ENCODE assay signal across 28 cellular contexts in the genomic region with DNA sequence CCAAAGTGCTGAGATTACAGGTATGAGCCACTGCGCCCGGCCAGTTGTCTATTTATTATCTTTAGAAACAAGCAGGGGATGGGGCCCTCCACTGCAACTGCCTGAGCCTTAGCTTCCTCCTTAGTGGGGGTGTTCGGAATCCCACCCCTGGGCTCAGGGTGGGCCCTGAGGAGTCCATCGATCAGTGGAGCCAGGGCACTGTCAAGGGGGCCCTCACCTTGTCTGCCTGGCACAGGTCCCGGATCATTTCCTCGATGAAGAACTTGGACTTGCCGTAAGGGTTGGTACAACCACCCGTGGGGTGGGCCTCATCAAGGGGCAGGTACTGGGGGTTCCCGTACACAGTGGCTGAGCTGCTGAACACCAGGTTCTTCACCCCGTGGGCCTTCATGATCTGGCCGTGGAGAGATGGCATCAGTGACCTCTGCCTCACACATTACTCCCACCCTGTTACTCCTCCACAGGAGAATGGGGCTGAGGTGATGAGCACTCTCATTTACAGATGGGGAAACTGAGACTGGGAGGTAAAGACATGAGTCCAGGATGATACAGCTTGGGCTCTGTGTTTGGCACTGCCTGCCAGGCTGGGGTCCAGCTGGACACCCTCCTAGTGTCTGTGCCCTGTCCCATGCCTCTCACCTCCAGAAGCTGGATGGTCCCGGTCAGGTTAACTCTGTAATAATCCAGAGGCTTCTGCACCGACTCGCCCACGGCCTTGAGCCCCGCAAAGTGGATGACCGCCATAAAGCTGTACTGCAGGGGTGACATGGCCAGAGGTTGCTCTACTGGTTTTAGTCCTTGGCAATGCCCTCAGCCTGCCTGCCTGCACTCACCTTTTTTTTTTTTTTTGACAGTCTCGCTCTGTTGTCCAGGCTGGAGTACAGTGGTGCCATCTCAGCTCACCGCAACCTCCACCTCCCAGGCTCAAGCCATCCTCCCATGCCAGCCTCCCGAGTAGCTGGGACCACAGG. TPM values are rescaled to one million over a fixed set of nuclear protein-coding genes. Genes with fewer than 3 reads are reported as not detected.
DNase-seq lines count a peak whose midpoint lies in the region; ATAC-seq, FAIRE-seq and TF ChIP-seq lines count a peak whose summit lies in the region.
"Had no signal": no experiment of that assay in that cellular context is flagged by ENCODE, and none has a peak within 500 bp of the region (broad histone marks: within the 10 kb centered on the region; RNA-seq: fewer than 3 reads in every experiment).

No MANE protein-coding gene starts in this region.

- peak overlapping the region in 1 of 2 donors; percentile 45 for H3K27ac ChIP-seq in kidney (ENCODE audit: low read depth in 2 of 2, low read length in 2 of 2)
- H3K27ac ChIP-seq in spleen = peak overlapping the region in 4 of 8 donors; percentile 94 to 97 (median 96)
- H3K27ac ChIP-seq: SK-N-MC had no signal

- H3K9me3 Mint-ChIP-seq in activated naive CD4-positive, alpha-beta T cell treated with anti-CD3 and anti-CD28 coated beads, Interleukin-2, amount 10 ng/mL, durations not matched to agents 7 days and 5 days = no peaks in the 10 kb centered on the region
- no peaks in the 10 kb centered on the region for H3K9me3 Mint-ChIP-seq in T-cell
- H3K9me3 Mint-ChIP-seq: activated CD8-positive, alpha-beta T cell treated with anti-CD3 and anti-CD28 coated beads for 36 hours; stimulated activated naive CD8-positive, alpha-beta T cell treated with anti-CD3 and anti-CD28 coated beads, Interleukin-15, Interleukin-2, amounts not matched to agents 100 ng/mL and 50 ng/mL, for 24 hours had no signal

- TF ChIP-seq POLR2A in Raji (IDR thresholded peaks at IDR 0.05; ENCODE audit: insufficient read depth, low read depth, low read length) = 0 out of 2 replicates have a peak, but pooled peaks have one; percentile 20
- no peak for TF ChIP-seq POLR2A in spleen (IDR thresholded peaks at IDR 0.05)

- H3K36me3 Mint-ChIP-seq in activated naive CD4-positive, alpha-beta T cell treated with anti-CD3 and anti-CD28 coated beads, Interleukin-2, amount 10 ng/mL, durations not matched to agents 7 days and 5 days = peaks cover 25% of the 10 kb centered on the region
- H3K36me3 Mint-ChIP-seq in T-cell = peaks cover 3% of the 10 kb centered on the region

- H3K4me1 ChIP-seq in kidney (ENCODE audit: control insufficient read depth in 1 of 2, insufficient read depth in 1 of 2, low read depth in 1 of 2, low read length in 2 of 2) (peaks cover 14 to 33% of the 10 kb centered on the region in 2 donors), spleen (peaks cover 5 to 87% (median 51%) of the 10 kb centered on the region in 6 donors)

- no peaks in the 10 kb centered on the region for H3K27me3 Mint-ChIP-seq in activated naive CD4-positive, alpha-beta T cell treated with anti-CD3 and anti-CD28 coated beads, Interleukin-2, amount 10 ng/mL, durations not matched to agents 7 days and 5 days
- no peaks in the 10 kb centered on the region for H3K27me3 Mint-ChIP-seq in T-cell
- H3K27me3 Mint-ChIP-seq: activated CD8-positive, alpha-beta T cell treated with anti-CD3 and anti-CD28 coated beads for 36 hours; stimulated activated naive CD8-positive, alpha-beta T cell treated with anti-CD3 and anti-CD28 coated beads, Interleukin-15, Interleukin-2, amounts not matched to agents 100 ng/mL and 50 ng/mL, for 24 hours; T-helper 17 cell had no signal

- peaks cover 30% of the 10 kb centered on the region for H3K4me1 Mint-ChIP-seq in activated naive CD4-positive, alpha-beta T cell treated with anti-CD3 and anti-CD28 coated beads, Interleukin-2, amount 10 ng/mL, durations not matched to agents 7 days and 5 days
- H3K4me1 Mint-ChIP-seq in T-cell = peaks cover 17 to 29% (median 20%) of the 10 kb centered on the region in 3 donors

- H3K36me3 ChIP-seq in kidney (ENCODE audit: control insufficient read depth in 1 of 2, insufficient read depth in 2 of 2, low read length in 2 of 2) (peaks cover 3 to 14% of the 10 kb centered on the region in 2 donors), spleen (peaks cover 0 to 66% (median 47%) of the 10 kb centered on the region in 6 donors)

- H3K27me3 ChIP-seq in spleen (replicated peaks in 1 of 7) = no peaks in the 10 kb centered on the region
- H3K27me3 ChIP-seq: heart right ventricle had no signal

- H3K9me3 ChIP-seq in kidney (ENCODE audit: control insufficient read depth in 1 of 2, low read length in 2 of 2) (no peaks in the 10 kb centered on the region), spleen (no peaks in the 10 kb centered on the region)
- H3K9me3 ChIP-seq: heart right ventricle had no signal

- intact Hi-C loops in kidney (cut with DNase I) (no loop called here), spleen (cut with DNase I; ENCODE audit: low total_unique reads) (no loop called here)

- DNase-seq in activated naive CD4-positive, alpha-beta T cell treated with anti-CD3 and anti-CD28 coated beads, Interleukin-2, amount 10 ng/mL, durations not matched to agents 7 days and 5 days = no peak
- no peak for DNase-seq in activated naive CD4-positive, alpha-beta T cell (lab: John Stamatoyannopoulos, UW)
- DNase-seq in kidney = peak; percentile 57
- peak; percentile 69 for DNase-seq in spleen
- DNase-seq in SK-N-DZ (ENCODE audit: low spot score) = no peak
- DNase-seq in T-cell = no peak
- no peak for DNase-seq in NCI-H748 treated with DMSO at 0.1 percent for 48 hours (lab: John Stamatoyannopoulos, UW)
- DNase-seq: activated effector memory CD4-positive, alpha-beta T cell treated with Interleukin-2 at 50 U/mL for 16 hours; AML-193; COR-L47; effector CD8-positive, alpha-beta T cell; foreskin fibroblast; GDM1; heart right ventricle; IMR-90; NCI-H1092 treated with DMSO at 0.1 percent for 48 hours; NCI-H187 treated with DMSO at 0.1 percent for 48 hours; NCI-H2171 treated with DMSO at 0.1 percent for 48 hours; NCI-H526 treated with DMSO at 0.1 percent for 48 hours; nucleus accumbens; T-helper 17 cell had no signal

- no peak for ATAC-seq in T-cell (replicated peaks in 1 of 4)
- ATAC-seq: activated CD4-positive, CD25-positive, alpha-beta regulatory T cell treated with anti-CD3 and anti-CD28 coated beads, Interleukin-2, amount 50 U/mL, for 24 hours; activated CD8-positive, alpha-beta T cell treated with anti-CD3 and anti-CD28 coated beads for 36 hours; heart right ventricle; T-helper 17 cell had no signal

- H3K9ac ChIP-seq in kidney (ENCODE audit: low read length in 2 of 2) = peak overlapping the region in 1 of 2 donors; percentile 56

- TF ChIP-seq CTCF in kidney (IDR thresholded peaks at IDR 0.05; ENCODE audit: borderline replicate concordance, extremely low read depth, insufficient read depth) = no peak
- no peak for TF ChIP-seq CTCF in spleen (IDR thresholded peaks at IDR 0.05 in 8 of 11, conservative IDR thresholded peaks at IDR 0.05 in 3 of 11)

- peak overlapping the region; percentile 24 for H3K27ac Mint-ChIP-seq in activated naive CD4-positive, alpha-beta T cell treated with anti-CD3 and anti-CD28 coated beads, Interleukin-2, amount 10 ng/mL, durations not matched to agents 7 days and 5 days
- peak overlapping the region in 1 of 2 donors; percentile 16 for H3K27ac Mint-ChIP-seq in T-cell
- H3K27ac Mint-ChIP-seq: stimulated activated naive CD8-positive, alpha-beta T cell treated with anti-CD3 and anti-CD28 coated beads, Interleukin-15, Interleukin-2, amounts not matched to agents 100 ng/mL and 50 ng/mL, for 24 hours had no signal

- CTCF ChIA-PET in activated naive CD4-positive, alpha-beta T cell treated with anti-CD3 and anti-CD28 coated beads, Interleukin-2, amount 10 ng/mL, durations not matched to agents 7 days and 5 days (lab: Charles Lee) = interaction anchor here (0.6 to 2.9 kb wide), 6 partner anchors 9 to 105 kb away, joined by 3 to 15 read pairs (median 5); no protein-coding TSS in a partner anchor
- CTCF ChIA-PET in T-cell (lab: Charles Lee) = interaction anchor here in 1 of 2 donors (1.0 kb wide), 1 partner anchor 26 kb away, joined by 5 read pairs; no protein-coding TSS in a partner anchor

- no peak for FAIRE-seq in kidney (lab: Jason Lieb, UNC)
- FAIRE-seq: A204.1 had no signal

- no peak overlapping the region for H3K4me3 ChIP-seq in kidney (ENCODE audit: low read length in 2 of 2)
- H3K4me3 ChIP-seq in spleen = no peak overlapping the region
- H3K4me3 ChIP-seq: heart right ventricle, SK-N-MC, skin epidermis had no signal

- POLR2A ChIA-PET in T-cell (lab: Charles Lee) = no interaction called here

- no peak overlapping the region for H3K4me3 Mint-ChIP-seq in activated naive CD4-positive, alpha-beta T cell treated with anti-CD3 and anti-CD28 coated beads, Interleukin-2, amount 10 ng/mL, durations not matched to agents 7 days and 5 days
- peak overlapping the region in 1 of 3 donors; percentile 13 for H3K4me3 Mint-ChIP-seq in T-cell
- H3K4me3 Mint-ChIP-seq: stimulated activated naive CD8-positive, alpha-beta T cell treated with anti-CD3 and anti-CD28 coated beads, Interleukin-15, Interleukin-2, amounts not matched to agents 100 ng/mL and 50 ng/mL, for 24 hours had no signal

- 79 to 90% (median 89%) methylated on average over 19 to 20 of the region's 20 CpGs for WGBS in spleen, 5 donors

RNA-seq across cellular contexts. Expression of gene GALE, which starts 2.8 kb away (rescaled TPM):
- 68.1 TPM for total RNA-seq in kidney
- polyA plus RNA-seq in kidney (ENCODE audit: insufficient read depth, low read depth, low replicate concordance) = 73.7 TPM
- total RNA-seq in spleen = 10 to 100 TPM; 19.0 to 47.1 (median 35.1) TPM
- polyA plus RNA-seq in spleen = 10 to 100 TPM; 19.7 to 42.2 (median 23.8) TPM
- polyA plus RNA-seq in SK-N-DZ (2014; cell fraction: cytosol; rRNA removed) = 36.4 and 42.1 TPM in 2 replicates
- polyA plus RNA-seq in SK-N-DZ (2014; cell fraction: nucleus; rRNA removed) = 63.3 TPM in 2 replicates
- total RNA-seq in T-cell = 10 to 100 TPM in 3 of 5 donors, 1 to 10 TPM in 2; 7.5 to 16.5 (median 12.6) TPM

RNA-seq across cellular contexts. Expression of gene LYPLA2, which starts 6.8 kb away (rescaled TPM):
- total RNA-seq in kidney = 71.3 TPM
- polyA plus RNA-seq in kidney (ENCODE audit: insufficient read depth, low read depth, low replicate concordance) = 133 TPM
- 10 to 100 TPM; 46.9 to 58.8 (median 55.4) TPM for total RNA-seq in spleen
- 10 to 100 TPM; 54.5 to 87.5 (median 57.5) TPM for polyA plus RNA-seq in spleen
- polyA plus RNA-seq in SK-N-DZ (2014; cell fraction: cytosol; rRNA removed) = 75.8 and 76.5 TPM in 2 replicates
- polyA plus RNA-seq in SK-N-DZ (2014; cell fraction: nucleus; rRNA removed) = 95.2 and 101 TPM in 2 replicates
- total RNA-seq in T-cell = 10 to 100 TPM; 47.8 to 70.9 (median 67.6) TPM

RNA-seq across cellular contexts. Expression of gene PITHD1, which starts 19.5 kb away (rescaled TPM):
- total RNA-seq in kidney (40.4 TPM), spleen (10 to 100 TPM; 43.9 to 68.5 (median 52.4) TPM), T-cell (10 to 100 TPM; 60.7 to 87.1 (median 70.8) TPM)
- polyA plus RNA-seq in kidney (ENCODE audit: insufficient read depth, low read depth, low replicate concordance) (57.7 TPM), spleen (10 to 100 TPM; 48.3 to 65.3 (median 51.6) TPM)
- polyA plus RNA-seq in SK-N-DZ (2014; cell fraction: cytosol; rRNA removed) = 71.0 and 87.6 TPM in 2 replicates
- 45.2 and 47.9 TPM in 2 replicates for polyA plus RNA-seq in SK-N-DZ (2014; cell fraction: nucleus; rRNA removed)

RNA-seq across cellular contexts. Expression of gene HMGCL, which starts 27.5 kb away (rescaled TPM):
- total RNA-seq in kidney (51.5 TPM), spleen (10 to 100 TPM; 26.5 to 42.3 (median 35.5) TPM), T-cell (10 to 100 TPM; 14.5 to 39.0 (median 32.9) TPM)
- polyA plus RNA-seq in kidney (ENCODE audit: insufficient read depth, low read depth, low replicate concordance) (205 TPM), spleen (10 to 100 TPM; 28.4 to 40.5 (median 32.6) TPM)
- 13.1 and 17.3 TPM in 2 replicates for polyA plus RNA-seq in SK-N-DZ (2014; cell fraction: cytosol; rRNA removed)
- 9.5 and 13.6 TPM in 2 replicates for polyA plus RNA-seq in SK-N-DZ (2014; cell fraction: nucleus; rRNA removed)

RNA-seq across cellular contexts. Expression of gene ELOA, which starts 54.5 kb away (rescaled TPM):
- 39.1 TPM for total RNA-seq in kidney
- 13.7 TPM for polyA plus RNA-seq in kidney (ENCODE audit: insufficient read depth, low read depth, low replicate concordance)
- total RNA-seq in spleen = 10 to 100 TPM; 30.3 to 38.0 (median 34.0) TPM
- polyA plus RNA-seq in spleen = 10 to 100 TPM in 2 of 3 donors, 1 to 10 TPM in 1; 7.9 to 12.2 (median 10.0) TPM
- 23.4 and 25.5 TPM in 2 replicates for polyA plus RNA-seq in SK-N-DZ (2014; cell fraction: cytosol; rRNA removed)
- polyA plus RNA-seq in SK-N-DZ (2014; cell fraction: nucleus; rRNA removed) = 17.1 and 22.4 TPM in 2 replicates
- total RNA-seq in T-cell = 10 to 100 TPM; 26.0 to 32.8 (median 27.6) TPM

Comparison
In these comparisons a context has a peak if more than half of its experiments do, and no peak if none do; other contexts are left out.
1. DNase-seq: peak in kidney (single experiment) and spleen (single experiment); none in activated naive CD4-positive, alpha-beta T cell treated with anti-CD3 and anti-CD28 coated beads, Interleukin-2, amount 10 ng/mL, durations not matched to agents 7 days and 5 days (single experiment), activated naive CD4-positive, alpha-beta T cell (0 of 4), SK-N-DZ (single experiment), T-cell (0 of 34) and NCI-H748 treated with DMSO at 0.1 percent for 48 hours (single experiment).